ENCODE assay signal across 18 cellular contexts in the genomic region with DNA sequence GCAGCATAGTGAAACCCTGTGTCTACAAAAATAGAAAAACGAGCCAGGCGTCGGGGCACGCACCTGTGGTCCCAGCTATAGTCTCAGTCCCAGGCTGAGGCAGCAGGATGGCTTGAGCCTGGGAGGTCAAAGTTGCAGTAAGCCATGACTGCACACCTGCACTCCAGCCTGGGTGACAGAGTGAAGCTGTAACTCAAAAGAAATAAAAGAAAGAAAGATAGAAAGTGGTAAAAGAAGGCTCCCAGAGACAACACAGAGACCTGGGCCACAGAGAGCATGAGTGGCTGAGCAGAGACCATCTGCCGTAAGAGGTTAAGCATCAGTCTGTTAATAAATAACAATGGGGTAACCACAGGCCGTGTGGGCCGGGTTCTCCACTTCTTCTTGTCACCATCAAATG. TPM values are rescaled to one million over a fixed set of nuclear protein-coding genes. Genes with fewer than 3 reads are reported as not detected.
A peak's percentile ranks its signal among the peaks of the same experiment; 100 is the strongest.
DNase-seq lines count a peak whose midpoint lies in the region; ATAC-seq and TF ChIP-seq lines count a peak whose summit lies in the region.
"Had no signal": no experiment of that assay in that cellular context is flagged by ENCODE, and none has a peak within 500 bp of the region (broad histone marks: within the 10 kb centered on the region; RNA-seq: fewer than 3 reads in every experiment).

No MANE protein-coding gene starts in this region.

- H3K4me1 Mint-ChIP-seq in stimulated activated memory B cell treated with anti-CD40 and anti-IgM and Interleukin-4, amounts not matched to agents 10 μg/mL and 1 μg/mL and 100 μg/mL, for 72 hours = peaks cover 14% of the 10 kb centered on the region

- no peak overlapping the region for H3K4me3 Mint-ChIP-seq in stimulated activated memory B cell treated with anti-CD40 and anti-IgM and Interleukin-4, amounts not matched to agents 10 μg/mL and 1 μg/mL and 100 μg/mL, for 72 hours
- H3K4me3 Mint-ChIP-seq: brain; T-helper 2 cell treated with Interferon-gamma antibody and Interleukin-4, amounts not matched to agents 5 μg/mL and 100 μg/mL, for 36 hours had no signal

- TF ChIP-seq POLR2A in breast epithelium (IDR thresholded peaks at IDR 0.05) = no peak
- no peak for TF ChIP-seq POLR2A in ovary (IDR thresholded peaks at IDR 0.05)

- H3K36me3 Mint-ChIP-seq in stimulated activated memory B cell treated with anti-CD40 and anti-IgM and Interleukin-4, amounts not matched to agents 10 μg/mL and 1 μg/mL and 100 μg/mL, for 72 hours = peaks cover 59% of the 10 kb centered on the region

- peak; percentile 87 for DNase-seq in GM19238 (ENCODE audit: insufficient read length, low spot score)
- DNase-seq in HK-2 (ENCODE audit: unreplicated experiment) = peak; percentile 42
- no peak for DNase-seq in breast epithelium (ENCODE audit: low spot score in 2 of 2)
- no peak for DNase-seq in ovary
- DNase-seq: activated CD4-positive, alpha-beta T cell treated with anti-CD3 and anti-CD28 coated beads, Interleukin-2, amount 50 U/mL, for 48 hours; activated gamma-delta T cell treated with Interleukin-2 at 50 U/mL for 16 hours; effector CD8-positive, alpha-beta T cell; gastrocnemius medialis; islet precursor cell; NCI-H2171 treated with DMSO at 0.1 percent for 48 hours had no signal

- no peak overlapping the region for H3K4me3 ChIP-seq in breast epithelium
- no peak overlapping the region for H3K4me3 ChIP-seq in ovary
- H3K4me3 ChIP-seq: gastrocnemius medialis had no signal

- H3K27me3 ChIP-seq in breast epithelium (no peaks in the 10 kb centered on the region), ovary (no peaks in the 10 kb centered on the region)
- H3K27me3 ChIP-seq: gastrocnemius medialis had no signal

- ATAC-seq in HG02678 (IDR thresholded peaks at IDR 0.05; ENCODE audit: unreplicated experiment) = peak; percentile 71
- ATAC-seq in stimulated activated memory B cell treated with anti-CD40 and anti-IgM and Interleukin-4, amounts not matched to agents 10 μg/mL and 1 μg/mL and 100 μg/mL, for 72 hours = peak; percentile 65
- ATAC-seq in HG02885 (IDR thresholded peaks at IDR 0.05; ENCODE audit: poor library complexity, unreplicated experiment) = no peak
- ATAC-seq: gastrocnemius medialis had no signal

- no peak overlapping the region for H3K27ac Mint-ChIP-seq in stimulated activated memory B cell treated with anti-CD40 and anti-IgM and Interleukin-4, amounts not matched to agents 10 μg/mL and 1 μg/mL and 100 μg/mL, for 72 hours
- H3K27ac Mint-ChIP-seq: brain; T-helper 2 cell treated with Interferon-gamma antibody and Interleukin-4, amounts not matched to agents 5 μg/mL and 100 μg/mL, for 36 hours had no signal

- H3K36me3 ChIP-seq in breast epithelium (peaks cover 6% of the 10 kb centered on the region), ovary (no peaks in the 10 kb centered on the region)

- H3K27ac ChIP-seq in breast epithelium (no peak overlapping the region), ovary (no peak overlapping the region)
- H3K27ac ChIP-seq: gastrocnemius medialis had no signal

- H3K9me3 ChIP-seq in breast epithelium = no peaks in the 10 kb centered on the region
- no peaks in the 10 kb centered on the region for H3K9me3 ChIP-seq in ovary
- H3K9me3 ChIP-seq: gastrocnemius medialis had no signal

- H3K9me3 Mint-ChIP-seq in stimulated activated memory B cell treated with anti-CD40 and anti-IgM and Interleukin-4, amounts not matched to agents 10 μg/mL and 1 μg/mL and 100 μg/mL, for 72 hours = no peaks in the 10 kb centered on the region
- H3K9me3 Mint-ChIP-seq: brain; T-helper 2 cell treated with Interferon-gamma antibody and Interleukin-4, amounts not matched to agents 5 μg/mL and 100 μg/mL, for 36 hours had no signal

- no peak for TF ChIP-seq EP300 in ovary (IDR thresholded peaks at IDR 0.05)

- TF ChIP-seq CTCF in breast epithelium (IDR thresholded peaks at IDR 0.05) (no peak), ovary (IDR thresholded peaks at IDR 0.05) (no peak)

- intact Hi-C loops in breast epithelium (cut with DNase I; ENCODE audit: low total_unique reads) = no loop called here
- intact Hi-C loops in ovary (cut with DNase I) = no loop called here

- H3K27me3 Mint-ChIP-seq in stimulated activated memory B cell treated with anti-CD40 and anti-IgM and Interleukin-4, amounts not matched to agents 10 μg/mL and 1 μg/mL and 100 μg/mL, for 72 hours = no peaks in the 10 kb centered on the region
- H3K27me3 Mint-ChIP-seq: brain had no signal

- H3K4me1 ChIP-seq in breast epithelium (no peaks in the 10 kb centered on the region), ovary (ENCODE audit: insufficient read depth) (no peaks in the 10 kb centered on the region)

- 91 to 93% (median 91%) methylated on average over 7 of the region's 7 CpGs for WGBS in ovary, 3 donors

RNA-seq across cellular contexts. Expression of a gene that starts 15.3 kb away (rescaled TPM):
- total RNA-seq in breast epithelium (100 to 1,000 TPM in 1 of 3 donors, 10 to 100 TPM in 2; 48.2 to 157 (median 68.2) TPM), ovary (10 to 100 TPM; 32.9 to 68.6 (median 46.6) TPM)
- 10 to 100 TPM in 1 of 2 donors, 1 to 10 TPM in 1; 8.7 to 74.7 TPM for polyA plus RNA-seq in ovary

RNA-seq across cellular contexts. Expression of a gene that starts 15.5 kb away (rescaled TPM):
- total RNA-seq in breast epithelium (10 to 100 TPM; 26.3 to 32.8 (median 28.5) TPM), ovary (10 to 100 TPM; 25.8 to 37.8 (median 30.4) TPM)
- polyA plus RNA-seq in ovary = 10 to 100 TPM; 14.4 to 21.3 TPM

RNA-seq across cellular contexts. Expression of a gene that starts 31.3 kb away (rescaled TPM):
- total RNA-seq in breast epithelium = under 1 TPM in 1 of 3 donors, not detected in 2; 0.33 TPM
- total RNA-seq in ovary = not detected
- polyA plus RNA-seq in ovary = not detected
- total RNA-seq: gastrocnemius medialis, M059J, RPMI7951, subcutaneous adipose tissue had no signal

RNA-seq across cellular contexts. Expression of a gene that starts 43.8 kb away (rescaled TPM):
- total RNA-seq in breast epithelium (not detected), ovary (not detected)
- polyA plus RNA-seq in ovary = not detected
- total RNA-seq: subcutaneous adipose tissue had no signal

RNA-seq across cellular contexts. Expression of a gene that starts 47.7 kb away (rescaled TPM):
- total RNA-seq in breast epithelium (10 to 100 TPM; 54.7 to 71.4 (median 61.9) TPM), ovary (100 to 1,000 TPM in 1 of 7 donors, 10 to 100 TPM in 6; 44.4 to 101 (median 73.1) TPM)
- 10 to 100 TPM; 34.0 to 56.4 TPM for polyA plus RNA-seq in ovary

Comparison
In these comparisons a context has a peak if more than half of its experiments do, and no peak if none do; other contexts are left out.
1. DNase-seq: peak in GM19238 (single experiment) and HK-2 (single experiment); none in breast epithelium (0 of 2) and ovary (0 of 5).